2 cellular contexts compared by ENCODE assay signal in genomic region chr9:93061791-93062299, GRCh38.
TF ChIP-seq lines count a peak whose summit lies in the region.

No MANE protein-coding gene starts in this region.

TF ChIP-seq in liver, 16 proteins besides CTCF, POLR2A, EP300 and RAD21 (continued from another document):
- no peak for TF ChIP-seq REST (IDR thresholded peaks at IDR 0.05)
- peak; percentile 16 for TF ChIP-seq FOXA2 (IDR thresholded peaks at IDR 0.05)
- no peak for TF ChIP-seq EGR1 (IDR thresholded peaks at IDR 0.05; ENCODE audit: low read depth in 2 of 2)
- peak; percentile 5 for TF ChIP-seq FOXA1 (IDR thresholded peaks at IDR 0.05)
- peak; percentile 95 for TF ChIP-seq SP1 (IDR thresholded peaks at IDR 0.05)
- TF ChIP-seq RXRA (IDR thresholded peaks at IDR 0.05) = peak; percentile 91 to 93

TF ChIP-seq in SK-N-SH treated with all-trans-retinoic acid at 6 μM for 48 hours, 23 proteins besides CTCF, POLR2A, EP300 and RAD21 (continued from another document):
- no peak for TF ChIP-seq TSHZ2 (CRISPR knock-in tag; IDR thresholded peaks at IDR 0.05)
- TF ChIP-seq ZFP3 (CRISPR knock-in tag; IDR thresholded peaks at IDR 0.05) = no peak
- TF ChIP-seq BACH2 (CRISPR knock-in tag; IDR thresholded peaks at IDR 0.05; ENCODE audit: borderline replicate concordance) = no peak
- no peak for TF ChIP-seq PATZ1 (CRISPR knock-in tag; IDR thresholded peaks at IDR 0.05; ENCODE audit: borderline replicate concordance)
- no peak for TF ChIP-seq ZFP30 (CRISPR knock-in tag; IDR thresholded peaks at IDR 0.05)
- no peak for TF ChIP-seq TCF4 (CRISPR knock-in tag; IDR thresholded peaks at IDR 0.05; ENCODE audit: borderline replicate concordance)
- no peak for TF ChIP-seq PPARA (CRISPR knock-in tag; IDR thresholded peaks at IDR 0.05; ENCODE audit: borderline replicate concordance)
- TF ChIP-seq ZNF565 (CRISPR knock-in tag; conservative IDR thresholded peaks at IDR 0.05; ENCODE audit: low read depth) = no peak
- no peak for TF ChIP-seq RARB (CRISPR knock-in tag; IDR thresholded peaks at IDR 0.05)
- TF ChIP-seq ZNF70 (CRISPR knock-in tag; IDR thresholded peaks at IDR 0.05) = no peak
- no peak for TF ChIP-seq CSDC2 (CRISPR knock-in tag; IDR thresholded peaks at IDR 0.05)
- no peak for TF ChIP-seq ARNTL (CRISPR knock-in tag; IDR thresholded peaks at IDR 0.05; ENCODE audit: borderline replicate concordance, low read depth)
